Comparison of ENCODE assay signal across 8 cellular contexts in the genomic region with DNA sequence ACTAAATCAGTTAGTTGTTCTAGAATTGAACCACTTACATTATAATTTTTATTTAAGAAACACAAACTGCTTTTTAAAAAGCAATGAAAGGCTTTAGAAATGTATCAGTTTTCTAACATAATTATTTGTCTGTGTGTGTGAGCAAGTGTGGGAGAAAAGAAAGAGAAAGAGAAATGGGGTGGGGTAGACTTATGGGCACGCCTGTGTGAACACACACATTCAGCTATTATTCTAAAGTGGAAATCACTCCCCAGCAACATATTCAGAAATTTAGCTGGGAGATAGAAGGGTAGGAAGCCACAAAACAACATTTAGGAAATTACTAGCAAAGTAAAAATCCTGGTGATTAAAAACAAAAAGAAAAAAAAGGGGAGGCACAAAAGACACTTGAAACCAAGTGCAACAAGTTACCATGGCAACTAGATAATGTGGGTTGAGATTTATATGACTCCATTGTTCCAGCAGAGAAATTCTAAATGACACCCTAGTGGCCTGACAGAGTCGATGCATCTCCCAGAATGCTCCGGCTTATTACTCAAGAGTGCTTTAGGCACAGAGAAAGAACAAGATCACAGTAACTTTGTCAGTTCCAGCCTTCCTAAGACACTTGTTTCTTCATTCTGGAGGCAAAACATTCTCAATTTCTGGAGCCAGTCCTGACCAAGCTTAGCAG.
DNase-seq lines count a peak whose midpoint lies in the region; ATAC-seq and TF ChIP-seq lines count a peak whose summit lies in the region.

No MANE protein-coding gene starts in this region.

- TF ChIP-seq CTCF in epithelial cell of esophagus (IDR thresholded peaks at IDR 0.05; ENCODE audit: insufficient read depth, low read depth, low read length, missing control alignments) (peak; percentile 58), esophagus muscularis mucosa (IDR thresholded peaks at IDR 0.05) (peak in 1 of 3 experiments; percentile 22)

- H3K27ac ChIP-seq in esophagus muscularis mucosa (replicated peaks in 1 of 4) = no peak overlapping the region

- no peaks in the 10 kb centered on the region for H3K9me3 ChIP-seq in esophagus muscularis mucosa

- no peaks in the 10 kb centered on the region for H3K4me1 ChIP-seq in esophagus muscularis mucosa

- H3K4me3 ChIP-seq in epithelial cell of esophagus (ENCODE audit: low read length) (no peak overlapping the region), esophagus muscularis mucosa (no peak overlapping the region)

- no peak for TF ChIP-seq EP300 in esophagus muscularis mucosa (IDR thresholded peaks at IDR 0.05)

- intact Hi-C loops in esophagus muscularis mucosa (cut with DNase I) = no loop called here

- ATAC-seq in HG02642 (IDR thresholded peaks at IDR 0.05; ENCODE audit: poor library complexity, unreplicated experiment) = peak; percentile 82

- WGBS in esophagus muscularis mucosa = 73% methylated on average over 3 of the region's 3 CpGs

- no peak for TF ChIP-seq POLR2A in esophagus muscularis mucosa (IDR thresholded peaks at IDR 0.05; ENCODE audit: low read depth)

- no peaks in the 10 kb centered on the region for H3K27me3 ChIP-seq in esophagus muscularis mucosa

- DNase-seq in SKM-1 treated with dmso at 0.1 percent for 144 hours (lab: John Stamatoyannopoulos, UW; ENCODE audit: unreplicated experiment) (peak; percentile 3), SKM-1 (lab: John Stamatoyannopoulos, UW; ENCODE audit: unreplicated experiment) (no peak), NCI-H2227 treated with DMSO at 0.1 percent for 48 hours (lab: John Stamatoyannopoulos, UW) (peak; percentile 41), epithelial cell of esophagus (ENCODE audit: low read depth) (peak; percentile 49), stromal cell of bone marrow (ENCODE audit: low read depth) (peak; percentile 9), esophagus muscularis mucosa (ENCODE audit: extremely low spot score) (no peak), T-helper 9 cell (no peak)

- H3K36me3 ChIP-seq in esophagus muscularis mucosa = no peaks in the 10 kb centered on the region

Comparison
In these comparisons a context has a peak if more than half of its experiments do, and no peak if none do; other contexts are left out.
1. DNase-seq: peak in SKM-1 treated with dmso at 0.1 percent for 144 hours (single experiment), NCI-H2227 treated with DMSO at 0.1 percent for 48 hours (single experiment), epithelial cell of esophagus (single experiment) and stromal cell of bone marrow (single experiment); none in SKM-1 (single experiment), esophagus muscularis mucosa (single experiment) and T-helper 9 cell (single experiment).